Comparison of ENCODE assay signal across 19 cellular contexts in genomic region chr5:174900176-174900692, GRCh38.
DNase-seq lines count a peak whose midpoint lies in the region; ATAC-seq and TF ChIP-seq lines count a peak whose summit lies in the region.
"Had no signal": no experiment of that assay in that cellular context is flagged by ENCODE, and none has a peak within 500 bp of the region (broad histone marks: within the 10 kb centered on the region; RNA-seq: fewer than 3 reads in every experiment).

No MANE protein-coding gene starts in this region.

- H3K4me3 ChIP-seq in NB4 (ENCODE audit: low read depth, low read length) (no peak overlapping the region), SJCRH30 (no peak overlapping the region)
- H3K4me3 ChIP-seq: A549, Peyer's patch, SJSA1 had no signal

- DNase-seq in EH (ENCODE audit: low read depth) (peak; percentile 16), NB4 (ENCODE audit: low read depth) (peak; percentile 2), SJCRH30 (peak in 1 of 2 experiments; percentile 57), foreskin keratinocyte (peak; percentile 33 to 57), NCI-H2029 treated with DMSO at 0.1 percent for 48 hours (lab: John Stamatoyannopoulos, UW) (no peak), hepatic stellate cell (ENCODE audit: low spot score) (no peak), COLO668 (lab: John Stamatoyannopoulos, UW; ENCODE audit: unreplicated experiment) (no peak)
- no peak for DNase-seq in activated CD8-positive, alpha-beta memory T cell treated with anti-CD3 and anti-CD28 coated beads, Interleukin-2, amount 50 U/mL, for 48 hours
- DNase-seq: DND-41, GOT3, HFFc6, MM.1S, NCI-H2107, NCI-H69, Peyer's patch, T-cell had no signal

- TF ChIP-seq POLR2A in NB4 (IDR thresholded peaks at IDR 0.05; ENCODE audit: extremely low read depth, insufficient read length), result no peak

- H3K27me3 ChIP-seq in SJCRH30, result no peaks in the 10 kb centered on the region
- H3K27me3 ChIP-seq in foreskin keratinocyte, result no peaks in the 10 kb centered on the region
- H3K27me3 ChIP-seq: Peyer's patch, SJSA1 had no signal

- H3K27ac ChIP-seq in SJCRH30 (peak overlapping the region; percentile 39), foreskin keratinocyte (no peak overlapping the region)
- H3K27ac ChIP-seq: A549, KMS-11, Peyer's patch, SJSA1 had no signal

- H3K9me3 ChIP-seq in SJCRH30 (replicated peaks), result no peaks in the 10 kb centered on the region
- H3K9me3 ChIP-seq: Peyer's patch, SJSA1 had no signal

- no peaks in the 10 kb centered on the region for H3K36me3 ChIP-seq in SJCRH30
- H3K36me3 ChIP-seq: Peyer's patch, SJSA1 had no signal

- H3K4me1 ChIP-seq in SJCRH30 (peaks cover 4% of the 10 kb centered on the region; the same call in 1 of the 2 replicates), foreskin keratinocyte (peaks cover 9% of the 10 kb centered on the region)
- H3K4me1 ChIP-seq: A549, Peyer's patch, SJSA1 had no signal

- ATAC-seq in foreskin keratinocyte, result peak; percentile 64
- ATAC-seq: A549, T-cell had no signal

- TF ChIP-seq CTCF in NB4 (IDR thresholded peaks at IDR 0.05; ENCODE audit: low read depth, low read length) (no peak), foreskin keratinocyte (conservative IDR thresholded peaks at IDR 0.05) (no peak)

Comparison
In these comparisons a context has a peak if more than half of its experiments do, and no peak if none do; other contexts are left out.
1. DNase-seq: peak in EH (single experiment), NB4 (single experiment) and foreskin keratinocyte (2 of 2); none in NCI-H2029 treated with DMSO at 0.1 percent for 48 hours (single experiment), hepatic stellate cell (single experiment), COLO668 (single experiment) and activated CD8-positive, alpha-beta memory T cell treated with anti-CD3 and anti-CD28 coated beads, Interleukin-2, amount 50 U/mL, for 48 hours (single experiment).